ENCODE assay signal across 11 cellular contexts in the genomic region with DNA sequence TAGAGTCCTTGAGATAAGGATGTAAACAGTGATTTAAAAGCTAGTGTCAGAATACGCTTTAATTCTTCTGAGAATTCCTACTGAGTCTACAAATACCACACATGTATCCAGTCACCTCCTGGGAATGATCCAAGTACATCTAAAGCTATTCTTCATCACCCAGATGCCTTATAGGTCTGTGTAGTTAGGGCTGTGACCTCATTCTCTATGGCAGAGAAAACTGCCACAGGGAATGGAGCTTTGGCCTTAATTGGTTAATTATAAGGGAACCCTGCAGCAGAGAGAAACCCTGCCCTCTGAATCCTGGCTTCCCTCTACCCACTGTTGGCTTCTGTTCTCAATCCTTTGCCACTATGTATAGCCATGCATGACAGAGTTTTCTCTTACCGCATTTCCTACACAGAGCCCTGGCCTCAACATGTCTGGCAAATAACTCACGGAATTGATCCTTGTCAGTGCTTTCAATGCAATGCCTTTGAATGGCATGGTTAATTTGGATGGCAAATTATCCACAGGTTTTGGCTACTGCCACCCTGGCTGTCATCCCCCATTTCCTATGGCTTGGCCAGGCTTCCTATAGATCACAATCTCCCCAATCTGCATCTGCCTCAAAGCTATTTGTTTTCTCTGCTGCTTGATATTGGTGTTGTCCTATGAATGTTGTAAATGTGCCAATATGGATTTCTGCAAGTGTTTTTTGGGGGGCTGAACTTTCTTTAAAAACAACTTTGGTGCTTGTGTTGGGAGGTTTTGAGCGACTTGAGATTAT. TPM values are rescaled to one million over a fixed set of nuclear protein-coding genes. Genes with fewer than 3 reads are reported as not detected.
DNase-seq lines count a peak whose midpoint lies in the region; ATAC-seq and TF ChIP-seq lines count a peak whose summit lies in the region.
"Had no signal": no experiment of that assay in that cellular context is flagged by ENCODE, and none has a peak within 500 bp of the region (broad histone marks: within the 10 kb centered on the region; RNA-seq: fewer than 3 reads in every experiment).

No MANE protein-coding gene starts in this region.

- H3K4me3 ChIP-seq in right atrium auricular region = no peak overlapping the region

- DNase-seq in right atrium auricular region (ENCODE audit: low spot score) (peak; percentile 34), left cardiac atrium (no peak), amniotic epithelial cell (ENCODE audit: low read depth) (peak; percentile 93), hepatic stellate cell (ENCODE audit: low spot score) (peak; percentile 72), type B pancreatic cell (ENCODE audit: extremely low spot score, unreplicated experiment) (no peak), epidermal melanocyte (ENCODE audit: insufficient read length, low spot score) (no peak), OCI-M1 (lab: John Stamatoyannopoulos, UW) (no peak), DMS53 treated with DMSO at 0.1 percent for 48 hours (lab: John Stamatoyannopoulos, UW; ENCODE audit: unreplicated experiment) (no peak)
- DNase-seq: activated naive CD4-positive, alpha-beta T cell treated with anti-CD3 and anti-CD28 coated beads for 36 hours; CD4-positive, CD25-positive, alpha-beta regulatory T cell had no signal

- peaks cover 4% of the 10 kb centered on the region for H3K27me3 Mint-ChIP-seq in type B pancreatic cell

- no peak for TF ChIP-seq CTCF in right atrium auricular region (IDR thresholded peaks at IDR 0.05)
- TF ChIP-seq CTCF in type B pancreatic cell (conservative IDR thresholded peaks at IDR 0.05) = no peak

- ATAC-seq in left cardiac atrium = no peak

- peaks cover 49% of the 10 kb centered on the region for H3K4me1 Mint-ChIP-seq in type B pancreatic cell (ENCODE audit: unreplicated experiment)

- no peaks in the 10 kb centered on the region for H3K9me3 Mint-ChIP-seq in type B pancreatic cell
- H3K9me3 Mint-ChIP-seq: activated naive CD4-positive, alpha-beta T cell treated with anti-CD3 and anti-CD28 coated beads for 36 hours; CD4-positive, CD25-positive, alpha-beta regulatory T cell; T-helper 1 cell treated with Interleukin-12 subunit alpha and Interleukin-12 subunit beta and Interleukin-4 antibody, amounts not matched to agents 30 μg/mL and 1 μg/mL, for 36 hours had no signal

- no peaks in the 10 kb centered on the region for H3K36me3 ChIP-seq in right atrium auricular region

- no peak overlapping the region for H3K27ac Mint-ChIP-seq in type B pancreatic cell
- H3K27ac Mint-ChIP-seq: activated naive CD4-positive, alpha-beta T cell treated with anti-CD3 and anti-CD28 coated beads for 36 hours had no signal

- peaks cover 2 to 59% of the 10 kb centered on the region in 2 donors for H3K4me1 ChIP-seq in right atrium auricular region

- no peaks in the 10 kb centered on the region for H3K27me3 ChIP-seq in right atrium auricular region

- peak overlapping the region; percentile 78 to 84 for H3K27ac ChIP-seq in right atrium auricular region

- H3K9me3 ChIP-seq in right atrium auricular region = no peaks in the 10 kb centered on the region

- H3K36me3 Mint-ChIP-seq in type B pancreatic cell = peaks cover 8% of the 10 kb centered on the region
- H3K36me3 Mint-ChIP-seq: CD4-positive, CD25-positive, alpha-beta regulatory T cell had no signal

- intact Hi-C loops in left cardiac atrium (cut with DNase I) = loop anchor here (5.0 to 10.0 kb wide), 2 partner anchors 37 to 65 kb away; a partner anchor contains a TSS

- peak overlapping the region; percentile 1 for H3K4me3 Mint-ChIP-seq in type B pancreatic cell
- H3K4me3 Mint-ChIP-seq: activated naive CD4-positive, alpha-beta T cell treated with anti-CD3 and anti-CD28 coated beads for 36 hours; T-helper 1 cell treated with Interleukin-12 subunit alpha and Interleukin-12 subunit beta and Interleukin-4 antibody, amounts not matched to agents 30 μg/mL and 1 μg/mL, for 36 hours had no signal

RNA-seq across cellular contexts. Expression of a gene that starts 2.9 kb away (rescaled TPM):
- total RNA-seq in right atrium auricular region = 10 to 100 TPM; 25.7 to 50.9 TPM
- 10 to 100 TPM; 19.5 to 28.1 TPM for total RNA-seq in left cardiac atrium
- 4.8 and 22.0 TPM in 2 replicates for total RNA-seq in type B pancreatic cell (ENCODE audit: low replicate concordance)

RNA-seq across cellular contexts. Expression of a gene that starts 21.3 kb away (rescaled TPM):
- 1 to 10 TPM; 1.5 to 8.3 TPM for total RNA-seq in right atrium auricular region
- total RNA-seq in left cardiac atrium = 1 to 10 TPM; 1.6 to 3.3 TPM
- total RNA-seq in type B pancreatic cell (ENCODE audit: low replicate concordance) = 1.8 and 7.6 TPM in 2 replicates
- total RNA-seq: activated naive CD4-positive, alpha-beta T cell treated with anti-CD3 and anti-CD28 coated beads for 36 hours; CD4-positive, CD25-positive, alpha-beta regulatory T cell had no signal

RNA-seq across cellular contexts. Expression of a gene that starts 27.5 kb away (rescaled TPM):
- total RNA-seq in right atrium auricular region (10 to 100 TPM in 1 of 2 donors, 1 to 10 TPM in 1; 5.5 to 13.0 TPM), left cardiac atrium (10 to 100 TPM; 37.3 to 49.6 TPM), type B pancreatic cell (ENCODE audit: low replicate concordance) (not detected in 2 replicates)
- total RNA-seq: activated naive CD4-positive, alpha-beta T cell treated with anti-CD3 and anti-CD28 coated beads for 36 hours; CD4-positive, CD25-positive, alpha-beta regulatory T cell had no signal

RNA-seq across cellular contexts. Expression of a gene that starts 28.4 kb away (rescaled TPM):
- 1,000 to 10,000 TPM; 2,961 to 3,608 TPM for total RNA-seq in right atrium auricular region
- total RNA-seq in left cardiac atrium = 1,000 to 10,000 TPM; 4,044 to 4,265 TPM
- total RNA-seq in type B pancreatic cell (ENCODE audit: low replicate concordance) = 0.48 TPM in 1 of 2 replicates, not detected in the other
- total RNA-seq: activated naive CD4-positive, alpha-beta T cell treated with anti-CD3 and anti-CD28 coated beads for 36 hours; CD4-positive, CD25-positive, alpha-beta regulatory T cell had no signal

Comparison
In these comparisons a context has a peak if more than half of its experiments do, and no peak if none do; other contexts are left out.
1. DNase-seq: peak in right atrium auricular region (single experiment), amniotic epithelial cell (single experiment) and hepatic stellate cell (single experiment); none in left cardiac atrium (single experiment), type B pancreatic cell (single experiment), epidermal melanocyte (single experiment), OCI-M1 (single experiment) and DMS53 treated with DMSO at 0.1 percent for 48 hours (single experiment).